19 cellular contexts compared by ENCODE assay signal in the genomic region with DNA sequence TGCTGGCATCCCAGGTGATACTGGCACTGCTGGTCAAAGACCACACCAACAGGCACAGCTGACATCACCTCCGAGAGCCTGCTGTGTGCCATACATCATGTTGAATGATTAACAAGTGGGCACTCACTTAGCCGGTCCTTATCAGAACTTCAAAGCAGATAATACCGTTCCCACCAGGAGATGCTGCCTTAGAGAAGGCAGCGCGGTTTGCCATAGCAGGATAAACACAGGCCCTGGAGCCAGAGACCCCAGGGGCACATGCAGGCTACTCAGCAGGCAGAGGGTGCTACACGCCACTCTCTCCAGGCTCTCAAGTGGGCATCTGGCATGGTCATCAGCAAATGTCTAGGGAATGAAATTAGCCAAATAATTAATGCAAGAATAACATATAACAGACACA.
DNase-seq lines count a peak whose midpoint lies in the region; ATAC-seq and TF ChIP-seq lines count a peak whose summit lies in the region.
"Had no signal": no experiment of that assay in that cellular context is flagged by ENCODE, and none has a peak within 500 bp of the region (broad histone marks: within the 10 kb centered on the region; RNA-seq: fewer than 3 reads in every experiment).

No MANE protein-coding gene starts in this region.

- peak; percentile 68 for DNase-seq in NCI-H345 treated with DMSO at 0.1 percent for 48 hours (lab: John Stamatoyannopoulos, UW; ENCODE audit: unreplicated experiment)
- peak; percentile 76 for DNase-seq in mesenteric fat pad (ENCODE audit: low spot score)
- no peak for DNase-seq in GF-D8 (lab: John Stamatoyannopoulos, UW)
- DNase-seq: 8988T; ACHN; AML-193; BE2C; CD4-positive, alpha-beta T cell; CD8-positive, alpha-beta memory T cell; DMS 273 treated with DMSO at 0.1 percent for 48 hours; DMS79; GDM1; H7 had no signal

- no peak overlapping the region for H3K27ac ChIP-seq in HEK293 (ENCODE audit: extremely low read depth, low read depth, low read length)
- H3K27ac ChIP-seq: A549; BLaER1 treated with 17β-estradiol and CSF1 and Interleukin-3, amounts not matched to agents 10 nM and 100 nM; GM23248 had no signal

- no peak for TF ChIP-seq CTCF in HEK293 (tag by site-specific recombination; IDR thresholded peaks at IDR 0.05)

- H3K4me3 ChIP-seq in HEK293 (ENCODE audit: low read depth, low read length): no peak overlapping the region
- H3K4me3 ChIP-seq: A549; BLaER1 treated with 17β-estradiol and CSF1 and Interleukin-3, amounts not matched to agents 10 nM and 100 nM; GM23248 had no signal

- H3K36me3 ChIP-seq in HEK293 (ENCODE audit: control insufficient read depth in 2 of 2, insufficient read depth in 1 of 2, low read length in 2 of 2): no peaks in the 10 kb centered on the region
- H3K36me3 ChIP-seq: BE2C had no signal

- POLR2A ChIA-PET in HEK293 (lab: Yijun Ruan, JAX): no interaction called here

- H3K4me1 ChIP-seq in HEK293 (ENCODE audit: control insufficient read depth, insufficient read depth, low read length): no peaks in the 10 kb centered on the region
- H3K4me1 ChIP-seq: A549; BE2C; BLaER1 treated with 17β-estradiol and CSF1 and Interleukin-3, amounts not matched to agents 10 nM and 100 nM had no signal

- H3K9me3 ChIP-seq in HEK293 (ENCODE audit: control insufficient read depth, insufficient read depth, low read depth, low read length): no peaks in the 10 kb centered on the region
- H3K9me3 ChIP-seq: BE2C had no signal

- ATAC-seq in GM21717 (IDR thresholded peaks at IDR 0.05; ENCODE audit: unreplicated experiment) (no peak), GM19035 (IDR thresholded peaks at IDR 0.05; ENCODE audit: unreplicated experiment) (no peak)
- ATAC-seq: A549 had no signal

- CTCF ChIA-PET in HEK293 (lab: Yijun Ruan, JAX): no interaction called here

TF ChIP-seq in HEK293, 187 proteins besides CTCF, POLR2A, EP300 and RAD21:
- TF ChIP-seq ZNF623 (tag by site-specific recombination; IDR thresholded peaks at IDR 0.05) (no peak), ZNF530 (tag by site-specific recombination; IDR thresholded peaks at IDR 0.05; ENCODE audit: low read depth) (no peak), TRIM28 (IDR thresholded peaks at IDR 0.05; ENCODE audit: borderline replicate concordance, low read length) (no peak), ZNF423 (tag by site-specific recombination; IDR thresholded peaks at IDR 0.05) (no peak), ZNF133 (tag by site-specific recombination; IDR thresholded peaks at IDR 0.05) (no peak), ZSCAN23 (tag by site-specific recombination; IDR thresholded peaks at IDR 0.05) (no peak), ZNF670 (tag by site-specific recombination; IDR thresholded peaks at IDR 0.05; ENCODE audit: low read depth) (no peak), ZIC2 (tag by site-specific recombination; IDR thresholded peaks at IDR 0.05) (peak; percentile 91)
